ENCODE assay signal across 8 cellular contexts in the genomic region with DNA sequence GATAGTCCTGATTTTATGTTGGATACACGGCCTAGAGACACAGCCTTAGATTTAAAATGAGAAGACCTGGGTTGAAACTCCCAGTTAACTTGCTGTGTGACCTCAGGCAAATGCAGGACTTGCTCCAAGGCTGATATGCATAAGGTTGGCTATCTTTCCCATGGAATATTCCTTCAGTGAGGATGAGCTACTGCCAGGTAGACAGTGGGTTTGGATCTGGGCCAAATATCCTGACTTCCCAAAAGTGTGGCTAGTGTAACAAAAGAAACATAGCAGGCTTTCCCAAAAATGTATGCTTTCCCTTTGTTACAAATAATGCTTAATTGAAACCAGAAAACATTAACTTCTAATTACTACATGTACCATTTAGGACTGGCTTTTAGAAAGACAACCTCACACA. TPM values are rescaled to one million over a fixed set of nuclear protein-coding genes. Genes with fewer than 3 reads are reported as not detected.
DNase-seq lines count a peak whose midpoint lies in the region; ATAC-seq, FAIRE-seq and TF ChIP-seq lines count a peak whose summit lies in the region.

No MANE protein-coding gene starts in this region.

- no peaks in the 10 kb centered on the region; a peak in 1 of 5 replicates for H3K36me3 ChIP-seq in HepG2 (replicated peaks in 1 of 2; ENCODE audit: control insufficient read depth in 1 of 2, insufficient read depth in 2 of 2, low read length in 2 of 2)

- H3K4me1 Mint-ChIP-seq in T-helper 2 cell treated with Interferon-gamma antibody and Interleukin-4, amounts not matched to agents 5 μg/mL and 100 μg/mL, for 36 hours (ENCODE audit: low read depth), result peaks cover 45% of the 10 kb centered on the region
- H3K4me1 Mint-ChIP-seq in activated T-helper 2 cell treated with anti-CD3 and anti-CD28 coated beads, Interferon-gamma antibody, Interleukin-2, Interleukin-4, amounts not matched to agents 10 μg/mL and 5 μg/mL and 100 μg/mL, durations not matched to agents 14 hours and 24 hours and 36 hours (ENCODE audit: low read depth), result peaks cover 46% of the 10 kb centered on the region

- H3K27me3 ChIP-seq in HepG2 (ENCODE audit: control insufficient read depth in 1 of 2, insufficient read depth in 2 of 2, low read length in 2 of 2), result no peaks in the 10 kb centered on the region

- H3K9me3 Mint-ChIP-seq in T-helper 2 cell treated with Interferon-gamma antibody and Interleukin-4, amounts not matched to agents 5 μg/mL and 100 μg/mL, for 36 hours, result no peaks in the 10 kb centered on the region
- H3K9me3 Mint-ChIP-seq in activated T-helper 2 cell treated with anti-CD3 and anti-CD28 coated beads, Interferon-gamma antibody, Interleukin-2, Interleukin-4, amounts not matched to agents 10 μg/mL and 5 μg/mL and 100 μg/mL, durations not matched to agents 14 hours and 24 hours and 36 hours, result no peaks in the 10 kb centered on the region

- in situ Hi-C loops in HepG2 (cut with HindIII; ENCODE audit: extremely low pct_ligation_motif_present, low pct_unique_long_range_greater_than_20kb), result no loop called here

- H3K4me1 ChIP-seq in HepG2 (ENCODE audit: insufficient read depth, low read length), result peaks cover 72% of the 10 kb centered on the region

- peak overlapping the region; percentile 41 to 85 (median 83) for H3K4me3 ChIP-seq in HepG2 (replicated peaks in 1 of 3; ENCODE audit: insufficient read depth in 1 of 3, low read depth in 2 of 3, low read length in 3 of 3)

- WGBS in HepG2 (ENCODE audit: low lambda C conversion rate), result 36% methylated on average over 1 of the region's 1 CpG

- H3K27me3 Mint-ChIP-seq in T-helper 2 cell treated with Interferon-gamma antibody and Interleukin-4, amounts not matched to agents 5 μg/mL and 100 μg/mL, for 36 hours (ENCODE audit: low read depth), result no peaks in the 10 kb centered on the region
- H3K27me3 Mint-ChIP-seq in activated T-helper 2 cell treated with anti-CD3 and anti-CD28 coated beads, Interferon-gamma antibody, Interleukin-2, Interleukin-4, amounts not matched to agents 10 μg/mL and 5 μg/mL and 100 μg/mL, durations not matched to agents 14 hours and 24 hours and 36 hours (ENCODE audit: low read depth), result peaks cover 2% of the 10 kb centered on the region

- H3K4me3 Mint-ChIP-seq in T-helper 2 cell treated with Interferon-gamma antibody and Interleukin-4, amounts not matched to agents 5 μg/mL and 100 μg/mL, for 36 hours, result peak overlapping the region; percentile 92
- peak overlapping the region; percentile 90 for H3K4me3 Mint-ChIP-seq in activated T-helper 2 cell treated with anti-CD3 and anti-CD28 coated beads, Interferon-gamma antibody, Interleukin-2, Interleukin-4, amounts not matched to agents 10 μg/mL and 5 μg/mL and 100 μg/mL, durations not matched to agents 14 hours and 24 hours and 36 hours (ENCODE audit: low read depth)

- peak overlapping the region; percentile 82 for H3K27ac ChIP-seq in HepG2 (ENCODE audit: extremely low read length, insufficient read depth, low read length)
- H3K27ac ChIP-seq in substantia nigra (ENCODE audit: low read depth, low read length, poor library complexity, severe bottlenecking), result peak overlapping the region; percentile 77
- no peak overlapping the region for H3K27ac ChIP-seq in RWPE1

- peak overlapping the region; percentile 82 for H3K4me2 ChIP-seq in HepG2 (ENCODE audit: low read depth, low read length)

- TF ChIP-seq RAD21 in HepG2 (CRISPR knock-in tag; IDR thresholded peaks at IDR 0.05), result no peak

- CTCF ChIA-PET in HepG2 (lab: Yijun Ruan, JAX; ENCODE audit: low intra/inter-chr PET ratio, low total read pairs) (no interaction called here), RWPE1 (lab: Yijun Ruan, JAX) (interaction anchor here (0.6 to 0.9 kb wide), 2 partner anchors 9 to 156 kb away, joined by 3 to 4 read pairs; no protein-coding TSS in a partner anchor)

- ATAC-seq in HepG2, result peak; percentile 9
- no peak for ATAC-seq in HG03520 (IDR thresholded peaks at IDR 0.05; ENCODE audit: unreplicated experiment)

- H3K27ac Mint-ChIP-seq in T-helper 2 cell treated with Interferon-gamma antibody and Interleukin-4, amounts not matched to agents 5 μg/mL and 100 μg/mL, for 36 hours, result peak overlapping the region; percentile 87
- peak overlapping the region; percentile 38 for H3K27ac Mint-ChIP-seq in activated T-helper 2 cell treated with anti-CD3 and anti-CD28 coated beads, Interferon-gamma antibody, Interleukin-2, Interleukin-4, amounts not matched to agents 10 μg/mL and 5 μg/mL and 100 μg/mL, durations not matched to agents 14 hours and 24 hours and 36 hours

- POLR2A ChIA-PET in HepG2 (lab: Yijun Ruan, JAX) (interaction anchor here (1.0 to 2.2 kb wide), 6 partner anchors 9 to 225 kb away, joined by 3 to 11 read pairs (median 4); a partner anchor contains a TSS), RWPE1 (lab: Yijun Ruan, JAX; ENCODE audit: low non-redundant PET) (no interaction called here)

- no peak for DNase-seq in T-helper 2 cell treated with Interferon-gamma antibody and Interleukin-4, amounts not matched to agents 5 μg/mL and 100 μg/mL, for 36 hours (ENCODE audit: low spot score)
- DNase-seq in T-helper 2 cell, result no peak
- DNase-seq in activated T-helper 2 cell treated with anti-CD3 and anti-CD28 coated beads, Interferon-gamma antibody, Interleukin-2, Interleukin-4, amounts not matched to agents 10 μg/mL and 5 μg/mL and 100 μg/mL, durations not matched to agents 14 hours and 24 hours and 36 hours (ENCODE audit: low spot score), result no peak
- no peak for DNase-seq in HepG2 (ENCODE audit: low spot score)
- peak in 1 of 49 donors; percentile 62 for DNase-seq in substantia nigra (lab: John Stamatoyannopoulos, UW)
- no peak for DNase-seq in RWPE1 (ENCODE audit: low spot score)
- no peak for DNase-seq in urothelium cell line (ENCODE audit: low spot score)

- TF ChIP-seq EP300 in HepG2 (IDR thresholded peaks at IDR 0.05; ENCODE audit: low read depth in 2 of 2, low read length in 2 of 2) (no peak), HepG2 (CRISPR knock-in tag; IDR thresholded peaks at IDR 0.05; ENCODE audit: borderline replicate concordance) (no peak)

- BruUV-seq in HepG2 (replicated peaks; lab: Mats Ljungman, UMichigan), result TSS peak; percentile 96

- intact Hi-C loops in activated T-helper 2 cell treated with anti-CD3 and anti-CD28 coated beads, Interferon-gamma antibody, Interleukin-2, Interleukin-4, amounts not matched to agents 10 μg/mL and 5 μg/mL and 100 μg/mL, durations not matched to agents 14 hours and 24 hours and 36 hours (cut with micrococcal nuclease), result loop anchor here (1.0 to 5.0 kb wide), 2 partner anchors 65 to 204 kb away; a partner anchor contains a TSS
- intact Hi-C loops in HepG2 (cut with micrococcal nuclease; ENCODE audit: unreplicated experiment), result no loop called here

- peaks cover 34% of the 10 kb centered on the region for H3K79me2 ChIP-seq in HepG2 (ENCODE audit: insufficient read depth, low read length)

- peaks cover 18% of the 10 kb centered on the region for H3K36me3 Mint-ChIP-seq in T-helper 2 cell treated with Interferon-gamma antibody and Interleukin-4, amounts not matched to agents 5 μg/mL and 100 μg/mL, for 36 hours (ENCODE audit: low read depth)
- peaks cover 28% of the 10 kb centered on the region for H3K36me3 Mint-ChIP-seq in activated T-helper 2 cell treated with anti-CD3 and anti-CD28 coated beads, Interferon-gamma antibody, Interleukin-2, Interleukin-4, amounts not matched to agents 10 μg/mL and 5 μg/mL and 100 μg/mL, durations not matched to agents 14 hours and 24 hours and 36 hours (ENCODE audit: low read depth)

- no peaks in the 10 kb centered on the region for H4K20me1 ChIP-seq in HepG2 (ENCODE audit: insufficient read depth, low read length)

- peak overlapping the region; percentile 92 for H3K9ac ChIP-seq in HepG2 (ENCODE audit: insufficient read depth, low read depth, low read length)

- no peak for TF ChIP-seq POLR2A in HepG2 (IDR thresholded peaks at IDR 0.05; ENCODE audit: insufficient read depth in 1 of 2, low read depth in 2 of 2, low read length in 2 of 2)

- FAIRE-seq in HepG2 (lab: Jason Lieb, UNC), result no peak
- FAIRE-seq in urothelium cell line (lab: Jason Lieb, UNC), result no peak

- H2AFZ ChIP-seq in HepG2 (ENCODE audit: low read length), result peak overlapping the region; percentile 91

- H3K9me3 ChIP-seq in HepG2 (ENCODE audit: low read length), result no peaks in the 10 kb centered on the region

- no peak for TF ChIP-seq CTCF in HepG2 (CRISPR knock-in tag; IDR thresholded peaks at IDR 0.05)
- TF ChIP-seq CTCF in RWPE1 (conservative IDR thresholded peaks at IDR 0.05; ENCODE audit: low read depth), result no peak

TF ChIP-seq in HepG2, 621 proteins besides CTCF, POLR2A, EP300 and RAD21:
- TF ChIP-seq ZNF20 (CRISPR knock-in tag; IDR thresholded peaks at IDR 0.05) (no peak), SMYD3 (CRISPR knock-in tag; IDR thresholded peaks at IDR 0.05) (0 out of 2 replicates have a peak, but pooled peaks have one; percentile 44)

RNA-seq across cellular contexts. Expression of a gene that starts 0.7 kb away (rescaled TPM):
- total RNA-seq in activated T-helper 2 cell treated with anti-CD3 and anti-CD28 coated beads, Interferon-gamma antibody, Interleukin-2, Interleukin-4, amounts not matched to agents 10 μg/mL and 5 μg/mL and 100 μg/mL, durations not matched to agents 14 hours and 24 hours and 36 hours, result 10.3 and 14.6 TPM in 2 replicates
- 12.5 and 15.2 TPM in 2 replicates for total RNA-seq in HepG2 (2016; rRNA removed; fragmentation: Illumina TruSeq; extraction: Trizol)
- total RNA-seq in HepG2 (2016; cell fraction: cytosol; rRNA removed; fragmentation: Illumina TruSeq; extraction: Trizol; ENCODE audit: low read depth), result 6.3 TPM in 2 replicates
- total RNA-seq in HepG2 (2016; cell fraction: insoluble cytoplasmic fraction; rRNA removed; fragmentation: Illumina TruSeq; extraction: Trizol), result 12.1 and 13.9 TPM in 2 replicates
- 6.6 and 7.3 TPM in 2 replicates for total RNA-seq in HepG2 (2016; cell fraction: membrane; rRNA removed; fragmentation: Illumina TruSeq; extraction: Trizol)
- 14.5 and 16.6 TPM in 2 replicates for total RNA-seq in HepG2 (2016; cell fraction: nucleus; rRNA removed; fragmentation: Illumina TruSeq; extraction: Trizol)
- polyA plus RNA-seq in HepG2 (2011; rRNA removed), result 2.3 and 2.5 TPM in 2 replicates
- polyA plus RNA-seq in HepG2 (2011; cell fraction: cytosol; rRNA removed), result 1.2 and 1.4 TPM in 2 replicates
- 1.9 and 3.0 TPM in 2 replicates for polyA plus RNA-seq in HepG2 (2011; cell fraction: nucleus; rRNA removed)
- 8.1 and 11.3 TPM in 2 replicates for polyA plus RNA-seq in HepG2 (2012)
- polyA plus RNA-seq in HepG2 (2016; cell fraction: cytosol; fragmentation: Illumina TruSeq; extraction: Trizol; ENCODE audit: low read depth), result 5.1 and 5.4 TPM in 2 replicates
- polyA plus RNA-seq in HepG2 (2016; cell fraction: insoluble cytoplasmic fraction; fragmentation: Illumina TruSeq; extraction: Trizol; ENCODE audit: low read depth), result 14.8 and 17.1 TPM in 2 replicates
- 5.3 and 5.8 TPM in 2 replicates for polyA plus RNA-seq in HepG2 (2016; cell fraction: membrane; fragmentation: Illumina TruSeq; extraction: Trizol; ENCODE audit: low read depth)
- polyA plus RNA-seq in HepG2 (2016; cell fraction: nucleus; fragmentation: Illumina TruSeq; extraction: Trizol; ENCODE audit: insufficient read depth, low read depth), result 16.5 and 19.7 TPM in 2 replicates
- 0.77 and 1.4 TPM in 2 replicates for polyA minus RNA-seq in HepG2 (2011; rRNA and poly(A)+ RNA removed; ENCODE audit: low replicate concordance)
- 1.3 and 3.5 TPM in 2 replicates for polyA minus RNA-seq in HepG2 (2011; cell fraction: cytosol; rRNA and poly(A)+ RNA removed)
- polyA minus RNA-seq in HepG2 (2011; cell fraction: nucleus; rRNA and poly(A)+ RNA removed), result 16.7 and 17.8 TPM in 2 replicates
